Comparison of ENCODE assay signal across 7 cellular contexts in the genomic region with DNA sequence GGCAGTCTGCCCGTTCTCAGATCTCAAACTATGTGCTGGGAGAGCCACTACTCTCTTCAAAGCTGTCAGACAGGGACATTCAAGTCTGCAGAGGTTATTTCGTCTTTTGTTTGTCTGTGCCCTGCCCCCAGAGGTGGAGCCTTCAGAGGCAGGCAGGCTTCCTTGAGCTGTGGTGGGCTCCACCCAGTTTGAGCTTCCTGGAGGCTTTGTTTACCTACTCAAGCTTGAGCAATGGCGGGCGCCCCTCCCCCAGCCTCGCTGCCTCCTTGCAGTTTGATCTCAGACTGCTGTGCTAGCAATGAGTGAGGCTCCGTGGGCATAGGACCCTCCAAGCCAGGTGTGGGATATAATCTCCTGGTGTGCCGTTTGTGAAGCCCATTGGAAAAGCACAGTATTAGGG.
DNase-seq lines count a peak whose midpoint lies in the region; ATAC-seq, FAIRE-seq and TF ChIP-seq lines count a peak whose summit lies in the region.
"Not testable (repeated sequence)": the region's sequence is repeated elsewhere in the genome, so short reads cannot be mapped to it uniquely, and the experiment has no call there.

No MANE protein-coding gene starts in this region.

- peaks cover 32% of the 10 kb centered on the region for H3K36me3 Mint-ChIP-seq in CD4-positive, CD25-positive, alpha-beta regulatory T cell
- H3K36me3 Mint-ChIP-seq in T-cell = peaks cover 54% of the 10 kb centered on the region
- peaks cover 44% of the 10 kb centered on the region for H3K36me3 Mint-ChIP-seq in activated CD4-positive, alpha-beta memory T cell treated with anti-CD3 and anti-CD28 coated beads, Interleukin-2, amount 10 ng/mL, durations not matched to agents 7 days and 5 days (ENCODE audit: low read depth)
- H3K36me3 Mint-ChIP-seq in activated naive CD4-positive, alpha-beta T cell treated with anti-CD3 and anti-CD28 coated beads, Interleukin-2, amount 50 U/mL, for 24 hours = peaks cover 28% of the 10 kb centered on the region
- H3K36me3 Mint-ChIP-seq in stimulated activated effector memory CD8-positive, alpha-beta T cell treated with anti-CD3 and anti-CD28 coated beads, Interleukin-12 subunit alpha, Interleukin-12 subunit beta, amount 100 ng/mL, for 72 hours = not testable (repeated sequence)

- not testable (repeated sequence) for H3K27ac Mint-ChIP-seq in CD4-positive, CD25-positive, alpha-beta regulatory T cell; activated naive CD4-positive, alpha-beta T cell treated with anti-CD3 and anti-CD28 coated beads, Interleukin-2, amount 50 U/mL, for 24 hours; stimulated activated effector memory CD8-positive, alpha-beta T cell treated with anti-CD3 and anti-CD28 coated beads, Interleukin-12 subunit alpha, Interleukin-12 subunit beta, amount 100 ng/mL, for 72 hours
- H3K27ac Mint-ChIP-seq in T-cell = peak overlapping the region in 1 of 2 donors; percentile 57
- peak overlapping the region; percentile 21 for H3K27ac Mint-ChIP-seq in activated CD4-positive, alpha-beta memory T cell treated with anti-CD3 and anti-CD28 coated beads, Interleukin-2, amount 10 ng/mL, durations not matched to agents 7 days and 5 days

- H2AFZ ChIP-seq in HepG2 (ENCODE audit: low read length) = not testable (repeated sequence)

- CTCF ChIA-PET in T-cell (lab: Charles Lee) = interaction anchor here in 1 of 2 donors (0.7 kb wide), 1 partner anchor 27 kb away, joined by 3 read pairs; no protein-coding TSS in a partner anchor
- CTCF ChIA-PET in activated CD4-positive, alpha-beta memory T cell treated with anti-CD3 and anti-CD28 coated beads, Interleukin-2, amount 10 ng/mL, durations not matched to agents 7 days and 5 days (lab: Charles Lee) = interaction anchor here (0.6 to 1.9 kb wide), 4 partner anchors 27 to 287 kb away, joined by 3 to 5 read pairs (median 4); no protein-coding TSS in a partner anchor
- CTCF ChIA-PET in HepG2 (lab: Yijun Ruan, JAX; ENCODE audit: low intra/inter-chr PET ratio, low total read pairs) = not testable (repeated sequence)

- in situ Hi-C loops in HepG2 (cut with HindIII; ENCODE audit: extremely low pct_ligation_motif_present, low pct_unique_long_range_greater_than_20kb) = not testable (repeated sequence)

- not testable (repeated sequence) for TF ChIP-seq RAD21 in HepG2 (CRISPR knock-in tag; IDR thresholded peaks at IDR 0.05)

- peaks cover 10 to 23% (median 13%) of the 10 kb centered on the region in 4 donors for H3K4me1 Mint-ChIP-seq in CD4-positive, CD25-positive, alpha-beta regulatory T cell
- peaks cover 16 to 22% (median 22%) of the 10 kb centered on the region in 3 donors for H3K4me1 Mint-ChIP-seq in T-cell
- peaks cover 20% of the 10 kb centered on the region for H3K4me1 Mint-ChIP-seq in activated CD4-positive, alpha-beta memory T cell treated with anti-CD3 and anti-CD28 coated beads, Interleukin-2, amount 10 ng/mL, durations not matched to agents 7 days and 5 days
- H3K4me1 Mint-ChIP-seq in activated naive CD4-positive, alpha-beta T cell treated with anti-CD3 and anti-CD28 coated beads, Interleukin-2, amount 50 U/mL, for 24 hours = peaks cover 20% of the 10 kb centered on the region
- peaks cover 13% of the 10 kb centered on the region for H3K4me1 Mint-ChIP-seq in stimulated activated effector memory CD8-positive, alpha-beta T cell treated with anti-CD3 and anti-CD28 coated beads, Interleukin-12 subunit alpha, Interleukin-12 subunit beta, amount 100 ng/mL, for 72 hours

- H3K27me3 Mint-ChIP-seq in CD4-positive, CD25-positive, alpha-beta regulatory T cell; T-cell; activated CD4-positive, alpha-beta memory T cell treated with anti-CD3 and anti-CD28 coated beads, Interleukin-2, amount 10 ng/mL, durations not matched to agents 7 days and 5 days; activated naive CD4-positive, alpha-beta T cell treated with anti-CD3 and anti-CD28 coated beads, Interleukin-2, amount 50 U/mL, for 24 hours: not testable (repeated sequence)

- H4K20me1 ChIP-seq in HepG2 (ENCODE audit: insufficient read depth, low read length) = not testable (repeated sequence)

- 96% methylated on average over 5 of the region's 7 CpGs for WGBS in HepG2 (ENCODE audit: low lambda C conversion rate)

- not testable (repeated sequence) for BruUV-seq in HepG2 (replicated peaks; lab: Mats Ljungman, UMichigan)

- H3K36me3 ChIP-seq in CD4-positive, CD25-positive, alpha-beta regulatory T cell (ENCODE audit: control insufficient read depth, insufficient read depth, low read length); HepG2 (replicated peaks in 1 of 2; ENCODE audit: control insufficient read depth in 1 of 2, insufficient read depth in 2 of 2, low read length in 2 of 2): not testable (repeated sequence)

- TF ChIP-seq CTCF in HepG2 (CRISPR knock-in tag; IDR thresholded peaks at IDR 0.05) = not testable (repeated sequence)

- DNase-seq in CD4-positive, CD25-positive, alpha-beta regulatory T cell = peak in 2 of 3 donors; percentile 49 to 71
- DNase-seq in HT-29 (ENCODE audit: low spot score) = peak; percentile 60
- peak in 20 of 34 experiments; percentile 3 to 48 (median 22) for DNase-seq in T-cell
- peak; percentile 55 for DNase-seq in activated CD4-positive, alpha-beta memory T cell treated with anti-CD3 and anti-CD28 coated beads, Interleukin-2, amount 10 ng/mL, durations not matched to agents 7 days and 5 days
- not testable (repeated sequence) for DNase-seq in HepG2 (ENCODE audit: low spot score); stimulated activated effector memory CD8-positive, alpha-beta T cell treated with anti-CD3 and anti-CD28 coated beads, Interleukin-12 subunit alpha, Interleukin-12 subunit beta, amount 100 ng/mL, for 72 hours (ENCODE audit: low spot score in 2 of 2)

- intact Hi-C loops in HepG2 (cut with micrococcal nuclease; ENCODE audit: unreplicated experiment) = not testable (repeated sequence)

- H3K9me3 ChIP-seq in CD4-positive, CD25-positive, alpha-beta regulatory T cell (ENCODE audit: control insufficient read depth in 2 of 2, low read length in 2 of 2); HepG2 (ENCODE audit: low read length): not testable (repeated sequence)

- H3K4me1 ChIP-seq in CD4-positive, CD25-positive, alpha-beta regulatory T cell (ENCODE audit: control insufficient read depth, insufficient read depth, low read length, poor library complexity, severe bottlenecking); HepG2 (ENCODE audit: insufficient read depth, low read length): not testable (repeated sequence)

- H3K9ac ChIP-seq in HepG2 (ENCODE audit: insufficient read depth, low read depth, low read length) = not testable (repeated sequence)

- ATAC-seq in CD4-positive, CD25-positive, alpha-beta regulatory T cell (ENCODE audit: low read depth in 2 of 2); T-cell (replicated peaks in 1 of 4); HepG2; stimulated activated effector memory CD8-positive, alpha-beta T cell treated with anti-CD3 and anti-CD28 coated beads, Interleukin-12 subunit alpha, Interleukin-12 subunit beta, amount 100 ng/mL, for 72 hours: not testable (repeated sequence)

- peak overlapping the region in 2 of 4 donors; percentile 24 to 29 for H3K4me3 Mint-ChIP-seq in CD4-positive, CD25-positive, alpha-beta regulatory T cell
- peak overlapping the region in 1 of 3 donors; percentile 4 for H3K4me3 Mint-ChIP-seq in T-cell
- not testable (repeated sequence) for H3K4me3 Mint-ChIP-seq in activated CD4-positive, alpha-beta memory T cell treated with anti-CD3 and anti-CD28 coated beads, Interleukin-2, amount 10 ng/mL, durations not matched to agents 7 days and 5 days
- H3K4me3 Mint-ChIP-seq in activated naive CD4-positive, alpha-beta T cell treated with anti-CD3 and anti-CD28 coated beads, Interleukin-2, amount 50 U/mL, for 24 hours = peak overlapping the region; percentile 11
- peak overlapping the region; percentile 10 for H3K4me3 Mint-ChIP-seq in stimulated activated effector memory CD8-positive, alpha-beta T cell treated with anti-CD3 and anti-CD28 coated beads, Interleukin-12 subunit alpha, Interleukin-12 subunit beta, amount 100 ng/mL, for 72 hours

- TF ChIP-seq EP300 in HepG2 (IDR thresholded peaks at IDR 0.05; ENCODE audit: low read depth in 2 of 2, low read length in 2 of 2); HepG2 (CRISPR knock-in tag; IDR thresholded peaks at IDR 0.05; ENCODE audit: borderline replicate concordance): not testable (repeated sequence)

- TF ChIP-seq POLR2A in HepG2 (IDR thresholded peaks at IDR 0.05; ENCODE audit: insufficient read depth in 1 of 2, low read depth in 2 of 2, low read length in 2 of 2) = not testable (repeated sequence)

- not testable (repeated sequence) for H3K4me3 ChIP-seq in CD4-positive, CD25-positive, alpha-beta regulatory T cell (ENCODE audit: low read depth, low read length); HepG2 (replicated peaks in 1 of 3; ENCODE audit: insufficient read depth in 1 of 3, low read depth in 2 of 3, low read length in 3 of 3)

- not testable (repeated sequence) for H3K27me3 ChIP-seq in CD4-positive, CD25-positive, alpha-beta regulatory T cell (ENCODE audit: control insufficient read depth, insufficient read depth, low read length); HepG2 (ENCODE audit: control insufficient read depth in 1 of 2, insufficient read depth in 2 of 2, low read length in 2 of 2)

- not testable (repeated sequence) for FAIRE-seq in HepG2 (lab: Jason Lieb, UNC)

- H3K27ac ChIP-seq in CD4-positive, CD25-positive, alpha-beta regulatory T cell (ENCODE audit: insufficient read depth, low read length, poor library complexity, severe bottlenecking); HepG2 (ENCODE audit: extremely low read length, insufficient read depth, low read length): not testable (repeated sequence)

- not testable (repeated sequence) for H3K4me2 ChIP-seq in HepG2 (ENCODE audit: low read depth, low read length)

- not testable (repeated sequence) for H3K79me2 ChIP-seq in HepG2 (ENCODE audit: insufficient read depth, low read length)

- POLR2A ChIA-PET in T-cell (lab: Charles Lee); HepG2 (lab: Yijun Ruan, JAX): not testable (repeated sequence)
- POLR2A ChIA-PET in activated CD4-positive, alpha-beta memory T cell treated with anti-CD3 and anti-CD28 coated beads, Interleukin-2, amount 10 ng/mL, durations not matched to agents 7 days and 5 days (lab: Charles Lee) = interaction anchor here (1.3 kb wide), 2 partner anchors 11 to 25 kb away, joined by 3 to 5 read pairs; no protein-coding TSS in a partner anchor

- H3K9me3 Mint-ChIP-seq in CD4-positive, CD25-positive, alpha-beta regulatory T cell = peaks cover 4 to 36% (median 13%) of the 10 kb centered on the region in 7 donors
- peaks cover 6 to 26% (median 10%) of the 10 kb centered on the region in 3 donors for H3K9me3 Mint-ChIP-seq in T-cell
- H3K9me3 Mint-ChIP-seq in activated CD4-positive, alpha-beta memory T cell treated with anti-CD3 and anti-CD28 coated beads, Interleukin-2, amount 10 ng/mL, durations not matched to agents 7 days and 5 days = peaks cover 19% of the 10 kb centered on the region
- H3K9me3 Mint-ChIP-seq in activated naive CD4-positive, alpha-beta T cell treated with anti-CD3 and anti-CD28 coated beads, Interleukin-2, amount 50 U/mL, for 24 hours = peaks cover 12% of the 10 kb centered on the region
- H3K9me3 Mint-ChIP-seq in stimulated activated effector memory CD8-positive, alpha-beta T cell treated with anti-CD3 and anti-CD28 coated beads, Interleukin-12 subunit alpha, Interleukin-12 subunit beta, amount 100 ng/mL, for 72 hours = not testable (repeated sequence)
